ENCODE assay signal across 10 cellular contexts in the genomic region with DNA sequence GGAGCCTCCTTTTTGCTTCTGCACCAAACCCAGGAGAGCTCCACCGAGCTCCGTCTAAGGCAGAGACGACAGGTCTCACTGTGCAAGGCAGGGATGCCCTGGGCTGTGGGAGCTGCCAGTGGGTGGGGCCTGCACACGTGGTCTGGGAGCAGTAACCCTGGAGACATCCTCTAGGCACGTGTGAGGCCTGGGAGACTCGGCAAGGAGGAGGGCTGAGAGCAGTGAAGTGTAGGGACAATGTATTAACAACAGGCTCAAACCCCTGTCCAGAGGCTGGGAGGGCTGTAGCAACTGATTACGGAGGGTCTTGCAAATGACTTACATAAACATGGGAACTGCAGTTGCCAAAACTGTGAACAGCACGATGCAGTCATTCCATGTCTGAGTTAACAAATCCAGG. TPM values are rescaled to one million over a fixed set of nuclear protein-coding genes. Genes with fewer than 3 reads are reported as not detected.
DNase-seq lines count a peak whose midpoint lies in the region; ATAC-seq, FAIRE-seq and TF ChIP-seq lines count a peak whose summit lies in the region.
"Had no signal": no experiment of that assay in that cellular context is flagged by ENCODE, and none has a peak within 500 bp of the region (broad histone marks: within the 10 kb centered on the region; RNA-seq: fewer than 3 reads in every experiment).

No MANE protein-coding gene starts in this region.

- intact Hi-C loops in esophagus muscularis mucosa (cut with DNase I), result loop anchor here (10.0 kb wide), 1 partner anchor 110 kb away; no protein-coding TSS in a partner anchor

- CTCF ChIA-PET in A549 (lab: Yijun Ruan, JAX) (interaction anchor here (1.2 to 3.9 kb wide), 6 partner anchors 9 to 107 kb away, joined by 5 to 14 read pairs (median 6); no protein-coding TSS in a partner anchor), HEK293T (lab: Yijun Ruan, JAX) (interaction anchor here (1.1 to 1.3 kb wide), 2 partner anchors 107 kb away, joined by 3 to 4 read pairs; no protein-coding TSS in a partner anchor)

- H3K27me3 ChIP-seq in MG63 (no peaks in the 10 kb centered on the region), esophagus muscularis mucosa (no peaks in the 10 kb centered on the region), muscle layer of duodenum (ENCODE audit: low read depth, low read length) (no peaks in the 10 kb centered on the region)

- DNase-seq in A549 (ENCODE audit: low read depth in 1 of 2, low spot score in 1 of 2), result no peak
- peak; percentile 51 for DNase-seq in MG63
- DNase-seq in esophagus muscularis mucosa (ENCODE audit: extremely low spot score), result no peak
- no peak for DNase-seq in HEK293T (ENCODE audit: extremely low spot score)
- DNase-seq in SW480 (ENCODE audit: low spot score), result no peak
- DNase-seq: activated CD4-positive, alpha-beta T cell treated with anti-CD3 and anti-CD28 coated beads for 1 hour; CD4-positive, alpha-beta T cell had no signal

- FAIRE-seq in A549 (lab: Jason Lieb, UNC), result no peak

- H3K36me3 ChIP-seq in MG63 (no peaks in the 10 kb centered on the region), esophagus muscularis mucosa (no peaks in the 10 kb centered on the region), muscle layer of duodenum (ENCODE audit: control insufficient read depth in 1 of 2, insufficient read depth in 2 of 2, low read length in 2 of 2) (no peaks in the 10 kb centered on the region)

- no peak for TF ChIP-seq POLR2A in A549 (IDR thresholded peaks at IDR 0.05; ENCODE audit: low read length)
- no peak for TF ChIP-seq POLR2A in esophagus muscularis mucosa (IDR thresholded peaks at IDR 0.05; ENCODE audit: low read depth)

- peaks cover 16% of the 10 kb centered on the region for H3K4me1 ChIP-seq in A549
- peaks cover 19 to 48% (median 42%) of the 10 kb centered on the region in 4 donors for H3K4me1 ChIP-seq in esophagus muscularis mucosa
- peaks cover 13 to 15% of the 10 kb centered on the region in 2 donors for H3K4me1 ChIP-seq in muscle layer of duodenum (ENCODE audit: control insufficient read depth in 1 of 2, insufficient read depth in 2 of 2, low read length in 2 of 2)

- POLR2A ChIA-PET in A549 (lab: Yijun Ruan, JAX) (interaction anchor here (1.0 kb wide), 1 partner anchor 120 kb away, joined by 4 read pairs; a partner anchor contains a TSS), HEK293T (lab: Yijun Ruan, JAX) (interaction anchor here (1.3 kb wide), 1 partner anchor 119 kb away, joined by 3 read pairs; a partner anchor contains a TSS)

- no peak for TF ChIP-seq RAD21 in A549 (conservative IDR thresholded peaks at IDR 0.05 in 1 of 2, IDR thresholded peaks at IDR 0.05 in 1 of 2)

- TF ChIP-seq CTCF in A549 (IDR thresholded peaks at IDR 0.05), result no peak
- no peak for TF ChIP-seq CTCF in esophagus muscularis mucosa (IDR thresholded peaks at IDR 0.05)

- 72% methylated on average over 8 of the region's 8 CpGs for WGBS in A549 (ENCODE audit: missing lambda C conversion rate)
- 30% methylated on average over 8 of the region's 8 CpGs for WGBS in esophagus muscularis mucosa

- H3K27ac ChIP-seq in A549, result peak overlapping the region in 1 of 2 experiments; percentile 23; a peak in 1 of 6 replicates
- peak overlapping the region in 3 of 4 donors; percentile 69 to 83 (median 79) for H3K27ac ChIP-seq in esophagus muscularis mucosa (replicated peaks in 1 of 4)
- peak overlapping the region; percentile 85 for H3K27ac ChIP-seq in muscle layer of duodenum (ENCODE audit: low read length)

- ATAC-seq in A549, result peak in 1 of 2 experiments; percentile 58; a peak in 3 of 6 replicates
- no peak for ATAC-seq in GM21723 (IDR thresholded peaks at IDR 0.05; ENCODE audit: unreplicated experiment)
- ATAC-seq in GM21786 (IDR thresholded peaks at IDR 0.05; ENCODE audit: unreplicated experiment), result no peak

- H3K4me2 ChIP-seq in A549, result no peak overlapping the region

- TF ChIP-seq EP300 in A549 (IDR thresholded peaks at IDR 0.05) (no peak), esophagus muscularis mucosa (IDR thresholded peaks at IDR 0.05) (no peak)

- H3K4me3 ChIP-seq in A549 (no peak overlapping the region), MG63 (no peak overlapping the region), esophagus muscularis mucosa (no peak overlapping the region), muscle layer of duodenum (ENCODE audit: low read depth in 1 of 2, low read length in 2 of 2) (peak overlapping the region in 1 of 2 donors; percentile 27)

- H3K9me3 ChIP-seq in A549 (0 out of 3 replicates have a peak, but pooled peaks cover 3% of the 10 kb centered on the region), MG63 (no peaks in the 10 kb centered on the region), esophagus muscularis mucosa (no peaks in the 10 kb centered on the region), muscle layer of duodenum (ENCODE audit: control insufficient read depth in 1 of 2, low read length in 2 of 2) (no peaks in the 10 kb centered on the region)

TF ChIP-seq in A549, 52 proteins besides CTCF, POLR2A, EP300 and RAD21:
- TF ChIP-seq RARB (CRISPR knock-in tag; IDR thresholded peaks at IDR 0.05), result no peak
- TF ChIP-seq, protein P1, sequence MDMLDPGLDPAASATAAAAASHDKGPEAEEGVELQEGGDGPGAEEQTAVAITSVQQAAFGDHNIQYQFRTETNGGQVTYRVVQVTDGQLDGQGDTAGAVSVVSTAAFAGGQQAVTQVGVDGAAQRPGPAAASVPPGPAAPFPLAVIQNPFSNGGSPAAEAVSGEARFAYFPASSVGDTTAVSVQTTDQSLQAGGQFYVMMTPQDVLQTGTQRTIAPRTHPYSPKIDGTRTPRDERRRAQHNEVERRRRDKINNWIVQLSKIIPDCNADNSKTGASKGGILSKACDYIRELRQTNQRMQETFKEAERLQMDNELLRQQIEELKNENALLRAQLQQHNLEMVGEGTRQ (IDR thresholded peaks at IDR 0.05), result peak; percentile 37; the same call in 1 of the 2 replicates

TF ChIP-seq in HEK293T, 16 proteins besides CTCF, POLR2A, EP300 and RAD21:
- no peak for TF ChIP-seq SP1 (IDR thresholded peaks at IDR 0.05)
- TF ChIP-seq FOXK2 (IDR thresholded peaks at IDR 0.05), result no peak

RNA-seq across cellular contexts. Expression of a gene that starts 45.1 kb away (rescaled TPM):
- polyA plus RNA-seq in A549 (2011; rRNA removed), result 2.2 TPM in 2 replicates
- polyA plus RNA-seq in A549 (2012; cell fraction: cytosol; rRNA removed), result 1.1 and 1.6 TPM in 2 replicates
- polyA plus RNA-seq in A549 (2012; cell fraction: nucleus; rRNA removed), result 1.8 and 2.8 TPM in 2 replicates
- 3.0 to 5.5 TPM (median 4.6 TPM) in 3 replicates for polyA plus RNA-seq in A549 (2017; fragmentation: RNase III; extraction: RNeasy Plus Mini Kit Qiagen cat#74134 plus additional on column Dnase treatment)
- polyA minus RNA-seq in A549 (2011; rRNA and poly(A)+ RNA removed), result 1.1 and 1.8 TPM in 2 replicates
- not detected in 2 replicates for total RNA-seq in MG63 (2014; rRNA removed; shearing (Covaris generic); ENCODE audit: low replicate concordance)
- under 1 TPM in 2 of 4 donors, not detected in 2; under 0.01 to 0.26 TPM for total RNA-seq in esophagus muscularis mucosa
- total RNA-seq: CD4-positive, alpha-beta T cell had no signal
